18 cellular contexts compared by ENCODE assay signal in genomic region chr9:110463499-110463898, GRCh38.
DNase-seq lines count a peak whose midpoint lies in the region; ATAC-seq and TF ChIP-seq lines count a peak whose summit lies in the region.
"Had no signal": no experiment of that assay in that cellular context is flagged by ENCODE, and none has a peak within 500 bp of the region (broad histone marks: within the 10 kb centered on the region; RNA-seq: fewer than 3 reads in every experiment).

No MANE protein-coding gene starts in this region.

- H3K79me2 ChIP-seq in HCT116 (ENCODE audit: insufficient read depth, low read length) = no peaks in the 10 kb centered on the region

- ATAC-seq in HCT116 = no peak
- ATAC-seq in HG02981 (IDR thresholded peaks at IDR 0.05; ENCODE audit: unreplicated experiment) = no peak
- ATAC-seq in HG02840 (IDR thresholded peaks at IDR 0.05; ENCODE audit: low FRiP score, unreplicated experiment) = no peak
- ATAC-seq: CD8-positive, alpha-beta T cell had no signal

- TF ChIP-seq POLR2A in HCT116 (IDR thresholded peaks at IDR 0.05; ENCODE audit: borderline replicate concordance, extremely low read depth, insufficient read depth, insufficient read length) = no peak

- H3K9me3 Mint-ChIP-seq in chondrocyte (ENCODE audit: low read depth) = no peaks in the 10 kb centered on the region
- H3K9me3 Mint-ChIP-seq: CD4-positive, alpha-beta T cell; CD8-positive, alpha-beta T cell had no signal

- no peak for DNase-seq in HCT116 (ENCODE audit: low read depth, low spot score)
- DNase-seq in SK-N-MC (ENCODE audit: low read depth, low spot score) = no peak
- no peak for DNase-seq in chondrocyte (ENCODE audit: low spot score)
- no peak for DNase-seq in NCI-H187 treated with DMSO at 0.1 percent for 48 hours (lab: John Stamatoyannopoulos, UW)
- DNase-seq: 8988T; ACHN; BE2C; Caco-2; Calu3; CD4-positive, alpha-beta T cell; CD8-positive, alpha-beta T cell; DMS79 treated with DMSO at 0.1 percent for 48 hours; GF-D8 had no signal

- no peak for TF ChIP-seq RAD21 in HCT116 (IDR thresholded peaks at IDR 0.05; ENCODE audit: low read depth)

- CTCF ChIA-PET in HCT116 (lab: Charles Lee) = no interaction called here

- H3K4me2 ChIP-seq in BLaER1 (peak overlapping the region; percentile 7; the same call in 1 of the 2 replicates), HCT116 (ENCODE audit: low read length) (no peak overlapping the region)

- intact Hi-C loops in HCT116 (cut with micrococcal nuclease) = no loop called here

- H3K27ac ChIP-seq in BLaER1 (no peak overlapping the region), HCT116 (ENCODE audit: low read depth, low read length) (no peak overlapping the region), SK-N-MC (peak overlapping the region; percentile 71; the same call in 1 of the 2 replicates)
- H3K27ac ChIP-seq: BLaER1 treated with 17β-estradiol and CSF1 and Interleukin-3, amounts not matched to agents 10 nM and 100 nM; C4-2B had no signal

- RAD21 ChIA-PET in HCT116 (lab: Charles Lee; ENCODE audit: low non-redundant PET in 1 of 2, low total read pairs in 2 of 2, uncharacterized antibody in 2 of 2, unreplicated experiment in 2 of 2) = no interaction called here

- peak overlapping the region; percentile 56 for H2AFZ ChIP-seq in HCT116 (ENCODE audit: low read depth, low read length, poor library complexity, severe bottlenecking)

- POLR2A ChIA-PET in HCT116 (lab: Charles Lee) = no interaction called here

- no peaks in the 10 kb centered on the region for H4K20me1 ChIP-seq in BLaER1
- H4K20me1 ChIP-seq in HCT116 (ENCODE audit: insufficient read depth) = no peaks in the 10 kb centered on the region
- H4K20me1 ChIP-seq: BLaER1 treated with 17β-estradiol and CSF1 and Interleukin-3, amounts not matched to agents 10 nM and 100 nM had no signal

- peak overlapping the region; percentile 63 for H3K27ac Mint-ChIP-seq in chondrocyte (ENCODE audit: unreplicated experiment)
- H3K27ac Mint-ChIP-seq: CD4-positive, alpha-beta T cell; CD8-positive, alpha-beta T cell had no signal

- H3K36me3 ChIP-seq in BLaER1 (no peaks in the 10 kb centered on the region), HCT116 (ENCODE audit: control insufficient read depth in 1 of 2, insufficient read depth in 2 of 2, low read length in 2 of 2) (no peaks in the 10 kb centered on the region), SK-N-MC (ENCODE audit: insufficient read depth, low read length) (no peaks in the 10 kb centered on the region)
- H3K36me3 ChIP-seq: BE2C; BLaER1 treated with 17β-estradiol and CSF1 and Interleukin-3, amounts not matched to agents 10 nM and 100 nM had no signal

- no peak overlapping the region for H3K4me3 ChIP-seq in BLaER1
- no peak overlapping the region for H3K4me3 ChIP-seq in HCT116 (replicated peaks in 1 of 2; ENCODE audit: low read depth in 1 of 2, low read length in 2 of 2)
- H3K4me3 ChIP-seq in SK-N-MC = no peak overlapping the region
- H3K4me3 ChIP-seq: BLaER1 treated with 17β-estradiol and CSF1 and Interleukin-3, amounts not matched to agents 10 nM and 100 nM had no signal

- H3K4me1 ChIP-seq in BLaER1 (peaks cover 9% of the 10 kb centered on the region), HCT116 (ENCODE audit: control insufficient read depth in 1 of 2, insufficient read depth in 2 of 2, low read length in 2 of 2) (no peaks in the 10 kb centered on the region)
- H3K4me1 ChIP-seq: BE2C, Caco-2 had no signal

- no peaks in the 10 kb centered on the region for H3K9me3 ChIP-seq in BLaER1
- no peaks in the 10 kb centered on the region for H3K9me3 ChIP-seq in HCT116 (ENCODE audit: control insufficient read depth in 1 of 2, insufficient read depth in 1 of 2, low read depth in 1 of 2, low read length in 2 of 2)
- H3K9me3 ChIP-seq in SK-N-MC (ENCODE audit: low read depth, low read length) = no peaks in the 10 kb centered on the region
- H3K9me3 ChIP-seq: BE2C; BLaER1 treated with 17β-estradiol and CSF1 and Interleukin-3, amounts not matched to agents 10 nM and 100 nM; Caco-2 had no signal

- peak overlapping the region; percentile 44 for H3K4me3 Mint-ChIP-seq in chondrocyte (ENCODE audit: unreplicated experiment)
- H3K4me3 Mint-ChIP-seq: CD4-positive, alpha-beta T cell; CD8-positive, alpha-beta T cell had no signal

- no peaks in the 10 kb centered on the region for H3K27me3 Mint-ChIP-seq in chondrocyte (ENCODE audit: low read depth)
- H3K27me3 Mint-ChIP-seq: CD4-positive, alpha-beta T cell had no signal

- TF ChIP-seq CTCF in HCT116 (IDR thresholded peaks at IDR 0.05 in 2 of 3, conservative IDR thresholded peaks at IDR 0.05 in 1 of 3; ENCODE audit: borderline replicate concordance in 1 of 3, insufficient read depth in 1 of 3, low read depth in 2 of 3, low read length in 2 of 3) (no peak), chondrocyte (IDR thresholded peaks at IDR 0.05) (no peak)

- H3K27me3 ChIP-seq in BLaER1 (no peaks in the 10 kb centered on the region), HCT116 (ENCODE audit: insufficient read depth, low read length) (no peaks in the 10 kb centered on the region)
- H3K27me3 ChIP-seq: BE2C; BLaER1 treated with 17β-estradiol and CSF1 and Interleukin-3, amounts not matched to agents 10 nM and 100 nM had no signal

- H3K9me2 ChIP-seq in HCT116 (ENCODE audit: insufficient read depth) = no peaks in the 10 kb centered on the region

- BruUV-seq in HCT116 (replicated peaks; lab: Mats Ljungman, UMichigan) = no TSS peak

- peaks cover 15% of the 10 kb centered on the region for H3K4me1 Mint-ChIP-seq in chondrocyte (ENCODE audit: low read depth)

- no peaks in the 10 kb centered on the region for H3K36me3 Mint-ChIP-seq in chondrocyte (ENCODE audit: low read depth)
- H3K36me3 Mint-ChIP-seq: CD8-positive, alpha-beta T cell had no signal

- H3K9ac ChIP-seq in BLaER1 (no peak overlapping the region), HCT116 (ENCODE audit: low read length) (no peak overlapping the region), SK-N-MC (ENCODE audit: insufficient read length) (no peak overlapping the region)
- H3K9ac ChIP-seq: BLaER1 treated with 17β-estradiol and CSF1 and Interleukin-3, amounts not matched to agents 10 nM and 100 nM had no signal

TF ChIP-seq in HCT116, 20 proteins besides CTCF, POLR2A, EP300 and RAD21:
- TF ChIP-seq EGR1 (IDR thresholded peaks at IDR 0.05; ENCODE audit: low read depth) (no peak), SRF (IDR thresholded peaks at IDR 0.05; ENCODE audit: low read depth) (no peak), ELF1 (IDR thresholded peaks at IDR 0.05; ENCODE audit: borderline replicate concordance, low read depth) (no peak), FOSL1 (IDR thresholded peaks at IDR 0.05; ENCODE audit: low read depth) (no peak), CEBPB (IDR thresholded peaks at IDR 0.05; ENCODE audit: low read depth) (no peak), CBX3 (IDR thresholded peaks at IDR 0.05; ENCODE audit: low read depth) (no peak), TCF7L2 (IDR thresholded peaks at IDR 0.05; ENCODE audit: borderline replicate concordance, extremely low read depth, insufficient read depth, insufficient read length) (no peak), ZBTB33 (IDR thresholded peaks at IDR 0.05; ENCODE audit: extremely low read depth, insufficient replicate concordance, low read length) (no peak), POLR2AphosphoS5 (IDR thresholded peaks at IDR 0.05; ENCODE audit: low read depth, low read length) (no peak), EZH2 (IDR thresholded peaks at IDR 0.05) (no peak)
